2 cellular contexts compared by ENCODE assay signal in the genomic region with DNA sequence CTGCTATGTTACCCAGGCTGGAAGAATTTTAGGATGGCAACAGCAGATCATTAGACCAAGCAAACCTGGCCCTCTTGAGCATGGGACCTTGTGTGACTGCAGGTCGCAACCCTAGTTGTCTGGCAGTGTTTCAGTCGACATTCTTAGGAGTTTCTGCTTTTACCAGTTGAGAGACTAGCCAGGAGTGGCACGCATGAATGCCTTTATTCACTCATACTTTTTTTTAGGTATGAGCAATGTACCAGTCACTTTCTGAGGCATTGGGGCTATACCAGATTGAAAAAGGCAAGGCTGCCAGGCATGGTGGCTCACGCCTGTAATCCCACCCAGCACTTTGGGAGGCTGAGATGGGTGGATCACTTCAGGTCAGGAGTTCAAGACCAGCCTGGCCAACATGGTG.
A peak's percentile ranks its signal among the peaks of the same experiment; 100 is the strongest.
TF ChIP-seq lines count a peak whose summit lies in the region.

No MANE protein-coding gene starts in this region.

TF ChIP-seq in HepG2, 621 proteins besides CTCF, POLR2A, EP300 and RAD21:
- no peak for TF ChIP-seq ATF7-NPFF (CRISPR knock-in tag; IDR thresholded peaks at IDR 0.05; ENCODE audit: low read depth)
- 0 out of 2 replicates have a peak, but pooled peaks have one; percentile 16 for TF ChIP-seq FOXC1 (CRISPR knock-in tag; IDR thresholded peaks at IDR 0.05; ENCODE audit: borderline replicate concordance)
TF ChIP-seq in HepG2: peak in this region for 1.

TF ChIP-seq in SK-N-SH, 30 proteins besides CTCF, POLR2A, EP300 and RAD21:
- no peak for TF ChIP-seq YY1 (IDR thresholded peaks at IDR 0.05; ENCODE audit: low read depth)
- TF ChIP-seq EZH2phosphoT487 (IDR thresholded peaks at IDR 0.05; ENCODE audit: borderline replicate concordance, low read depth): no peak
- peak; percentile 11; the same call in 1 of the 2 replicates for TF ChIP-seq MEF2A (IDR thresholded peaks at IDR 0.05; ENCODE audit: borderline replicate concordance, low read depth)
- no peak for TF ChIP-seq MXI1 (IDR thresholded peaks at IDR 0.05; ENCODE audit: low read depth, low read length)
- no peak for TF ChIP-seq TEAD4 (IDR thresholded peaks at IDR 0.05; ENCODE audit: borderline replicate concordance, insufficient read depth)
- peak; percentile 69 for TF ChIP-seq FOSL2 (IDR thresholded peaks at IDR 0.05; ENCODE audit: borderline replicate concordance, low read depth)
- no peak for TF ChIP-seq JUND (IDR thresholded peaks at IDR 0.05)
- TF ChIP-seq RXRA (IDR thresholded peaks at IDR 0.05; ENCODE audit: borderline replicate concordance, low read depth): no peak; the same call in 1 of the 2 replicates
- peak; percentile 62 for TF ChIP-seq TCF12 (IDR thresholded peaks at IDR 0.05)
- TF ChIP-seq POLR2AphosphoS5 (IDR thresholded peaks at IDR 0.05; ENCODE audit: low read depth, low read length): no peak
- no peak for TF ChIP-seq GABPA (IDR thresholded peaks at IDR 0.05; ENCODE audit: low read depth)
- no peak for TF ChIP-seq REST (IDR thresholded peaks at IDR 0.05; ENCODE audit: low read depth, low read length)
- TF ChIP-seq MAX (IDR thresholded peaks at IDR 0.05; ENCODE audit: low read depth): no peak
- no peak for TF ChIP-seq USF2 (IDR thresholded peaks at IDR 0.05; ENCODE audit: borderline replicate concordance, low read depth, low read length)
- peak; percentile 34; the same call in 1 of the 2 replicates for TF ChIP-seq NFIC (IDR thresholded peaks at IDR 0.05; ENCODE audit: borderline replicate concordance)
- no peak for TF ChIP-seq NRF1 (IDR thresholded peaks at IDR 0.05; ENCODE audit: low read depth, low read length)
- TF ChIP-seq ZBTB33 (IDR thresholded peaks at IDR 0.05; ENCODE audit: borderline replicate concordance, low read depth): no peak
- TF ChIP-seq PBX3 (IDR thresholded peaks at IDR 0.05): peak; percentile 45
- no peak for TF ChIP-seq SIN3A (IDR thresholded peaks at IDR 0.05; ENCODE audit: borderline replicate concordance, low read depth, low read length)
- TF ChIP-seq, protein P1, sequence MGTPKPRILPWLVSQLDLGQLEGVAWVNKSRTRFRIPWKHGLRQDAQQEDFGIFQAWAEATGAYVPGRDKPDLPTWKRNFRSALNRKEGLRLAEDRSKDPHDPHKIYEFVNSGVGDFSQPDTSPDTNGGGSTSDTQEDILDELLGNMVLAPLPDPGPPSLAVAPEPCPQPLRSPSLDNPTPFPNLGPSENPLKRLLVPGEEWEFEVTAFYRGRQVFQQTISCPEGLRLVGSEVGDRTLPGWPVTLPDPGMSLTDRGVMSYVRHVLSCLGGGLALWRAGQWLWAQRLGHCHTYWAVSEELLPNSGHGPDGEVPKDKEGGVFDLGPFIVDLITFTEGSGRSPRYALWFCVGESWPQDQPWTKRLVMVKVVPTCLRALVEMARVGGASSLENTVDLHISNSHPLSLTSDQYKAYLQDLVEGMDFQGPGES (IDR thresholded peaks at IDR 0.05; ENCODE audit: low read depth, low read length): no peak
- no peak for TF ChIP-seq GATA2 (CRISPR knock-in tag; IDR thresholded peaks at IDR 0.05)
- no peak for TF ChIP-seq CHD2 (IDR thresholded peaks at IDR 0.05; ENCODE audit: low read length, partially characterized antibody)
- no peak for TF ChIP-seq TAF1 (IDR thresholded peaks at IDR 0.05; ENCODE audit: borderline replicate concordance, low read depth, low read length)
- TF ChIP-seq RCOR1 (IDR thresholded peaks at IDR 0.05; ENCODE audit: low read length): no peak
- no peak for TF ChIP-seq FOXM1 (IDR thresholded peaks at IDR 0.05; ENCODE audit: low read depth)
- no peak for TF ChIP-seq RFX5 (IDR thresholded peaks at IDR 0.05; ENCODE audit: low read length)
- no peak for TF ChIP-seq ELF1 (IDR thresholded peaks at IDR 0.05)
